27 cellular contexts compared by ENCODE assay signal in genomic region chr3:31875437-31875836, GRCh38.
"Had no signal": no experiment of that assay in that cellular context is flagged by ENCODE, and none has a peak within 500 bp of the region (broad histone marks: within the 10 kb centered on the region; RNA-seq: fewer than 3 reads in every experiment).

No MANE protein-coding gene starts in this region.

- H3K9me3 ChIP-seq: esophagus squamous epithelium, gastrocnemius medialis, neutrophil, ovary, psoas muscle, sigmoid colon, suprapubic skin, tibial artery, upper lobe of right lung had no signal

- H3K4me1 ChIP-seq: psoas muscle, upper lobe of right lung had no signal

- H3K4me3 ChIP-seq: cardiac muscle cell, gastrocnemius medialis, hepatocyte, ovary, psoas muscle, sigmoid colon, smooth muscle cell, suprapubic skin, tibial artery, upper lobe of right lung had no signal

- H3K36me3 ChIP-seq: cardiac muscle cell, gastrocnemius medialis, neutrophil, ovary, sigmoid colon, suprapubic skin, tibial artery, upper lobe of right lung had no signal

- H3K27me3 ChIP-seq: cardiac muscle cell, esophagus squamous epithelium, gastrocnemius medialis, hepatocyte, neutrophil, ovary, sigmoid colon, suprapubic skin, tibial artery, upper lobe of right lung had no signal

- H3K27ac ChIP-seq: cardiac muscle cell, gastrocnemius medialis, hepatocyte, neutrophil, ovary, psoas muscle, sigmoid colon, suprapubic skin, tibial artery, upper lobe of right lung had no signal

- H2AFZ ChIP-seq: hepatocyte had no signal

- ATAC-seq: activated CD8-positive, alpha-beta memory T cell treated with anti-CD3 and anti-CD28 coated beads, Interleukin-2, amount 10 ng/mL, durations not matched to agents 7 days and 5 days; activated CD8-positive, alpha-beta T cell treated with anti-CD3 and anti-CD28 coated beads, Interleukin-2, amount 10 ng/mL, durations not matched to agents 7 days and 5 days; gastrocnemius medialis; left cardiac atrium; left ventricle myocardium superior; psoas muscle; upper lobe of right lung had no signal

- H3K4me1 Mint-ChIP-seq: activated CD8-positive, alpha-beta memory T cell treated with anti-CD3 and anti-CD28 coated beads, Interleukin-2, amount 10 ng/mL, durations not matched to agents 7 days and 5 days had no signal

- H3K4me3 Mint-ChIP-seq: activated CD8-positive, alpha-beta memory T cell treated with anti-CD3 and anti-CD28 coated beads, Interleukin-2, amount 10 ng/mL, durations not matched to agents 7 days and 5 days; activated CD8-positive, alpha-beta T cell treated with anti-CD3 and anti-CD28 coated beads, Interleukin-2, amount 10 ng/mL, durations not matched to agents 7 days and 5 days; nephron progenitor cell had no signal

- H3K4me2 ChIP-seq: hepatocyte had no signal

- H3K27ac Mint-ChIP-seq: activated CD8-positive, alpha-beta memory T cell treated with anti-CD3 and anti-CD28 coated beads, Interleukin-2, amount 10 ng/mL, durations not matched to agents 7 days and 5 days; activated CD8-positive, alpha-beta T cell treated with anti-CD3 and anti-CD28 coated beads, Interleukin-2, amount 10 ng/mL, durations not matched to agents 7 days and 5 days; activated naive CD4-positive, alpha-beta T cell treated with anti-CD3 and anti-CD28 coated beads, Interleukin-2, amount 50 U/mL, for 72 hours; activated T-helper 2 cell treated with anti-CD3 and anti-CD28 coated beads, Interferon-gamma antibody, Interleukin-2, Interleukin-4, amounts not matched to agents 10 μg/mL and 5 μg/mL and 100 μg/mL, durations not matched to agents 14 hours and 24 hours and 36 hours; nephron progenitor cell had no signal

- H3K36me3 Mint-ChIP-seq: activated CD8-positive, alpha-beta memory T cell treated with anti-CD3 and anti-CD28 coated beads, Interleukin-2, amount 10 ng/mL, durations not matched to agents 7 days and 5 days; activated naive CD4-positive, alpha-beta T cell treated with anti-CD3 and anti-CD28 coated beads, Interleukin-2, amount 50 U/mL, for 72 hours had no signal

- DNase-seq: activated CD8-positive, alpha-beta memory T cell treated with anti-CD3 and anti-CD28 coated beads, Interleukin-2, amount 10 ng/mL, durations not matched to agents 7 days and 5 days; activated CD8-positive, alpha-beta T cell treated with anti-CD3 and anti-CD28 coated beads, Interleukin-2, amount 10 ng/mL, durations not matched to agents 7 days and 5 days; activated naive CD4-positive, alpha-beta T cell; activated T-cell treated with anti-CD3 and anti-CD28 coated beads, Interleukin-2, amount 50 U/mL, for 48 hours; cerebellar nuclear complex; esophagus squamous epithelium; gastrocnemius medialis; glutamatergic neuron; islet precursor cell; left cardiac atrium; left ventricle myocardium superior; nephron progenitor cell; ovary; psoas muscle; sigmoid colon; stimulated activated CD4-positive, alpha-beta T cell treated with anti-CD3 and anti-CD28 coated beads, Interleukin-1b, Interleukin-23, amount 100 ng/mL, for 48 hours; stimulated activated naive CD4-positive, alpha-beta T cell; T-helper 2 cell; tibial artery; upper lobe of right lung had no signal

- H3K9me3 Mint-ChIP-seq: activated naive CD4-positive, alpha-beta T cell treated with anti-CD3 and anti-CD28 coated beads, Interleukin-2, amount 50 U/mL, for 72 hours; activated T-helper 2 cell treated with anti-CD3 and anti-CD28 coated beads, Interferon-gamma antibody, Interleukin-2, Interleukin-4, amounts not matched to agents 10 μg/mL and 5 μg/mL and 100 μg/mL, durations not matched to agents 14 hours and 24 hours and 36 hours had no signal
